ENCODE assay signal across 19 cellular contexts in genomic region chr11:72410956-72411355, GRCh38.
DNase-seq lines count a peak whose midpoint lies in the region; ATAC-seq and TF ChIP-seq lines count a peak whose summit lies in the region.
"Had no signal": no experiment of that assay in that cellular context is flagged by ENCODE, and none has a peak within 500 bp of the region (broad histone marks: within the 10 kb centered on the region; RNA-seq: fewer than 3 reads in every experiment).

No MANE protein-coding gene starts in this region.

- no peaks in the 10 kb centered on the region for H3K9me3 Mint-ChIP-seq in memory B cell
- no peaks in the 10 kb centered on the region for H3K9me3 Mint-ChIP-seq in activated naive CD4-positive, alpha-beta T cell treated with anti-CD3 and anti-CD28 coated beads, Interleukin-2, amount 10 ng/mL, durations not matched to agents 7 days and 5 days
- H3K9me3 Mint-ChIP-seq: activated CD4-positive, alpha-beta T cell treated with anti-CD3 and anti-CD28 coated beads, Interleukin-2, amount 10 ng/mL, durations not matched to agents 24 days and 14 days; activated naive CD4-positive, alpha-beta T cell treated with anti-CD3 and anti-CD28 coated beads for 36 hours; GM23338; neural crest cell had no signal

- H3K27ac ChIP-seq in HL-60 (replicated peaks) (peak overlapping the region; percentile 76), caudate nucleus (ENCODE audit: low read depth, low read length) (peak overlapping the region; percentile 89), substantia nigra (ENCODE audit: low read depth, low read length, poor library complexity, severe bottlenecking) (peak overlapping the region; percentile 89)
- H3K27ac ChIP-seq: psoas muscle had no signal

- CTCF ChIA-PET in activated naive CD4-positive, alpha-beta T cell treated with anti-CD3 and anti-CD28 coated beads, Interleukin-2, amount 10 ng/mL, durations not matched to agents 7 days and 5 days (lab: Charles Lee) = interaction anchor here (1.0 to 10.7 kb wide), 8 partner anchors 8 to 320 kb away, joined by 3 to 190 read pairs (median 4); partner anchors contain the start of gene CLPB

- ATAC-seq in memory B cell (ENCODE audit: low read depth) = no peak

- H3K4me1 Mint-ChIP-seq in memory B cell = peaks cover 15% of the 10 kb centered on the region
- peaks cover 17% of the 10 kb centered on the region for H3K4me1 Mint-ChIP-seq in activated naive CD4-positive, alpha-beta T cell treated with anti-CD3 and anti-CD28 coated beads, Interleukin-2, amount 10 ng/mL, durations not matched to agents 7 days and 5 days

- no peak for TF ChIP-seq CTCF in HL-60 (IDR thresholded peaks at IDR 0.05; ENCODE audit: insufficient read depth, low read length)

- no peak for DNase-seq in HL-60 (ENCODE audit: low read depth in 1 of 2, low spot score in 1 of 2)
- DNase-seq in caudate nucleus (lab: John Stamatoyannopoulos, UW) = no peak
- DNase-seq in memory B cell (ENCODE audit: low spot score in 2 of 2) = no peak
- DNase-seq in substantia nigra (lab: John Stamatoyannopoulos, UW) = no peak
- DNase-seq in NCI-H1417 (lab: John Stamatoyannopoulos, UW) = no peak
- no peak for DNase-seq in activated naive CD4-positive, alpha-beta T cell treated with anti-CD3 and anti-CD28 coated beads, Interleukin-2, amount 10 ng/mL, durations not matched to agents 7 days and 5 days
- no peak for DNase-seq in T-helper 2 cell
- DNase-seq in SKM-1 treated with dmso at 0.1 percent for 144 hours (lab: John Stamatoyannopoulos, UW; ENCODE audit: unreplicated experiment) = no peak
- DNase-seq: Caco-2, mammary epithelial cell, NCI-H1092, NCI-H2081 treated with DMSO at 0.1 percent for 48 hours, psoas muscle, T-helper 1 cell had no signal

- peaks cover 6% of the 10 kb centered on the region for H3K36me3 Mint-ChIP-seq in memory B cell
- H3K36me3 Mint-ChIP-seq in activated naive CD4-positive, alpha-beta T cell treated with anti-CD3 and anti-CD28 coated beads, Interleukin-2, amount 10 ng/mL, durations not matched to agents 7 days and 5 days = no peaks in the 10 kb centered on the region

- H3K4me3 ChIP-seq in HL-60 (replicated peaks; ENCODE audit: insufficient read depth, low read length) = no peak overlapping the region
- H3K4me3 ChIP-seq: GM23338, psoas muscle, tibial artery had no signal

- H3K4me3 Mint-ChIP-seq in memory B cell = no peak overlapping the region
- no peak overlapping the region for H3K4me3 Mint-ChIP-seq in activated naive CD4-positive, alpha-beta T cell treated with anti-CD3 and anti-CD28 coated beads, Interleukin-2, amount 10 ng/mL, durations not matched to agents 7 days and 5 days
- H3K4me3 Mint-ChIP-seq: activated naive CD4-positive, alpha-beta T cell treated with anti-CD3 and anti-CD28 coated beads for 36 hours; GM23338 had no signal

- no peaks in the 10 kb centered on the region for H3K27me3 Mint-ChIP-seq in memory B cell
- H3K27me3 Mint-ChIP-seq in activated naive CD4-positive, alpha-beta T cell treated with anti-CD3 and anti-CD28 coated beads, Interleukin-2, amount 10 ng/mL, durations not matched to agents 7 days and 5 days = no peaks in the 10 kb centered on the region
- H3K27me3 Mint-ChIP-seq: activated CD4-positive, alpha-beta T cell treated with anti-CD3 and anti-CD28 coated beads, Interleukin-2, amount 10 ng/mL, durations not matched to agents 24 days and 14 days had no signal

- peak overlapping the region; percentile 85 for H3K27ac Mint-ChIP-seq in memory B cell
- no peak overlapping the region for H3K27ac Mint-ChIP-seq in activated naive CD4-positive, alpha-beta T cell treated with anti-CD3 and anti-CD28 coated beads, Interleukin-2, amount 10 ng/mL, durations not matched to agents 7 days and 5 days
- H3K27ac Mint-ChIP-seq: GM23338 had no signal

- H3K27me3 ChIP-seq in HL-60 (ENCODE audit: insufficient read depth, poor library complexity, severe bottlenecking) = no peaks in the 10 kb centered on the region
- H3K27me3 ChIP-seq: tibial artery had no signal
